In the genomic region with DNA sequence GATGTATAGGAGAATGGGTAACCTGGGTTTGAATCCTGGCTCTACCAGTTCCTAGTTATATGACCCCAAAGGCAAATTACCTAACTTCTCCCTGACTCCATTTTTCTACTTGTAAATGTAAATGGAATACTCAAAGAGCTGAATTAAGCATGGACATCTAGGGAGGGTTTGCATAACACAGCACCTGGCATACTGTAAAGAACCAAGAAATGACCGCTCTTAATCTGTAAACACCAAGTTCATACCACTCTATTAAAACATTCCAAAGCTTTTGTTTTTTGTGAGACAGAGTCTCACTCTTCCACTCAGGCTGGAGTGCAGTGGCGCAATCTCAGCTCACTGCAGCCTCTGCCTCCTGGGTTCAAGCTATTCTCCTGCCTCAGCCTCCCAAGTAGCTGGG, we compare ENCODE assay signal across 22 cellular contexts.
"Had no signal": no experiment of that assay in that cellular context is flagged by ENCODE, and none has a peak within 500 bp of the region (broad histone marks: within the 10 kb centered on the region; RNA-seq: fewer than 3 reads in every experiment).

No MANE protein-coding gene starts in this region.

- H2AFZ ChIP-seq: hepatocyte, parathyroid adenoma had no signal

- H3K9me3 ChIP-seq: left ventricle myocardium inferior, stomach, suprapubic skin, vagina had no signal

- DNase-seq: activated CD4-positive, alpha-beta T cell treated with anti-CD3 and anti-CD28 coated beads, Interleukin-2, amount 50 U/mL, for 1 hour; activated CD4-positive, CD25-positive, alpha-beta regulatory T cell treated with anti-CD3 and anti-CD28 coated beads, Interleukin-2, amount 50 U/mL, for 72 hours; activated CD8-positive, alpha-beta T cell treated with anti-CD3 and anti-CD28 coated beads, Interleukin-2, amount 10 ng/mL, durations not matched to agents 7 days and 5 days; activated gamma-delta T cell treated with Interleukin-2 at 50 U/mL for 16 hours; activated T-cell treated with anti-CD3 and anti-CD28 coated beads, Interleukin-2, amount 50 U/mL, for 1 hour; anterior cingulate cortex; cortex of kidney; foreskin fibroblast; kidney glomerular epithelial cell; left ventricle myocardium inferior; small intestine; stimulated activated CD4-positive, alpha-beta T cell treated with anti-CD3 and anti-CD28 coated beads, Interleukin-15, amount 100 ng/mL, for 24 hours; stomach; WERI-Rb-1 had no signal

- H3K79me2 ChIP-seq: parathyroid adenoma had no signal

- H3K4me3 ChIP-seq: hepatocyte, left ventricle myocardium inferior, stomach, suprapubic skin, vagina had no signal

- H3K4me2 ChIP-seq: hepatocyte had no signal

- H3K36me3 ChIP-seq: left ventricle myocardium inferior, stomach, suprapubic skin, vagina, WERI-Rb-1 had no signal

- H3K27me3 ChIP-seq: hepatocyte, stomach, suprapubic skin, vagina had no signal

- H3K27ac ChIP-seq: epithelial cell of prostate, left ventricle myocardium inferior, parathyroid adenoma, stomach, vagina, WERI-Rb-1 had no signal

- H3K4me1 ChIP-seq: parathyroid adenoma had no signal

- H3K9ac ChIP-seq: parathyroid adenoma had no signal

- ATAC-seq: activated CD8-positive, alpha-beta T cell treated with anti-CD3 and anti-CD28 coated beads, Interleukin-2, amount 10 ng/mL, durations not matched to agents 7 days and 5 days; natural killer cell treated with Interleukin-12 subunit alpha and Interleukin-12 subunit beta and Interleukin-15 and Interleukin-18, amount 100 ng/mL, for 72 hours; sciatic nerve; stimulated activated memory B cell treated with anti-CD40 and anti-IgM and Interleukin-4, amounts not matched to agents 10 μg/mL and 1 μg/mL and 100 μg/mL, for 72 hours had no signal
